ENCODE assay signal across 8 cellular contexts in genomic region chr7:138402749-138403148, GRCh38.
"Had no signal": no experiment of that assay in that cellular context is flagged by ENCODE, and none has a peak within 500 bp of the region (broad histone marks: within the 10 kb centered on the region; RNA-seq: fewer than 3 reads in every experiment).

No MANE protein-coding gene starts in this region.

- FAIRE-seq: G401.6, GM12878, GM12891, GM12892, GM18507, GM19239 had no signal

- H3K4me3 ChIP-seq: GM12878 had no signal

- ATAC-seq: GM12878 had no signal

- DNase-seq: GDM1, GF-D8 had no signal
